Comparison of ENCODE assay signal across 37 cellular contexts in the genomic region with DNA sequence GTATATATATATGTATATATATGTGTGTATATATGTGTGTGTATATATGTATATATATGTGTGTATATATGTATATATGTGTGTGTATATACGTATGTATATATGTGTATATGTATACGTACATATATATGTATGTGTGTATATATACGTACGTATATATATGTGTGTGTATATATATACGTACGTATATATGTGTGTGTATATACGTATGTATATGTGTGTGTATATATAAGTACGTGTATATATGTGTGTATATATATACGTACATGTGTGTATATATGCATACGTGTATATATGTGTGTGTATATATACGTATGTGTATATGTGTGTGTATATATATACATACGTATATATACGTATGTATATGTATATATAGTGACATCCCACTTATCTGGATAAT.
"Had no signal": no experiment of that assay in that cellular context is flagged by ENCODE, and none has a peak within 500 bp of the region (broad histone marks: within the 10 kb centered on the region; RNA-seq: fewer than 3 reads in every experiment).

No MANE protein-coding gene starts in this region.

- H3K4me3 Mint-ChIP-seq: activated B cell treated with CpG ODN at 0.5 μM for 24 hours; activated CD4-positive, alpha-beta memory T cell treated with anti-CD3 and anti-CD28 coated beads for 36 hours; activated CD4-positive, alpha-beta T cell treated with anti-CD3 and anti-CD28 coated beads, Interleukin-2, amount 10 ng/mL, durations not matched to agents 24 days and 14 days; activated CD8-positive, alpha-beta T cell treated with anti-CD3 and anti-CD28 coated beads for 36 hours; activated naive CD4-positive, alpha-beta T cell treated with anti-CD3 and anti-CD28 coated beads, Interleukin-2, amount 10 ng/mL, durations not matched to agents 7 days and 5 days; activated naive CD4-positive, alpha-beta T cell treated with anti-CD3 and anti-CD28 coated beads, Interleukin-2, amount 50 U/mL, for 24 hours; activated naive CD8-positive, alpha-beta T cell; activated naive CD8-positive, alpha-beta T cell treated with anti-CD3 and anti-CD28 coated beads, Interleukin-2, amount 10 ng/mL, durations not matched to agents 7 days and 5 days; activated naive CD8-positive, alpha-beta T cell treated with anti-CD3 and anti-CD28 coated beads, Interleukin-2, amount 50 U/mL, for 24 hours; brain; central memory CD8-positive, alpha-beta T cell; T-helper 1 cell treated with Interleukin-12 subunit alpha and Interleukin-12 subunit beta and Interleukin-4 antibody, amounts not matched to agents 30 μg/mL and 1 μg/mL, for 36 hours; T-helper 2 cell treated with Interferon-gamma antibody and Interleukin-4, amounts not matched to agents 5 μg/mL and 100 μg/mL, for 36 hours had no signal

- H3K36me3 ChIP-seq: ascending aorta, cardiac muscle cell had no signal

- H3K27ac ChIP-seq: ascending aorta, cardiac muscle cell, VCaP had no signal

- ATAC-seq: activated CD8-positive, alpha-beta T cell treated with anti-CD3 and anti-CD28 coated beads for 36 hours; activated naive CD8-positive, alpha-beta T cell treated with anti-CD3 and anti-CD28 coated beads, Interleukin-2, amount 50 U/mL, for 24 hours had no signal

- H3K27me3 ChIP-seq: ascending aorta, cardiac muscle cell had no signal

- DNase-seq: activated B cell treated with CpG ODN at 0.5 μM for 24 hours; activated CD4-positive, alpha-beta memory T cell treated with anti-CD3 and anti-CD28 coated beads for 36 hours; activated CD4-positive, alpha-beta T cell treated with anti-CD3 and anti-CD28 coated beads for 4 hours; activated CD4-positive, alpha-beta T cell treated with anti-CD3 and anti-CD28 coated beads, Interleukin-2, amount 10 ng/mL, durations not matched to agents 24 days and 14 days; activated CD4-positive, alpha-beta T cell treated with anti-CD3 and anti-CD28 coated beads, Interleukin-2, amount 50 U/mL, for 1 hour; activated CD4-positive, alpha-beta T cell treated with anti-CD3 and anti-CD28 coated beads, Interleukin-2, amount 50 U/mL, for 4 hours; activated CD4-positive, CD25-positive, alpha-beta regulatory T cell treated with anti-CD3 and anti-CD28 coated beads, Interleukin-2, amount 50 U/mL, for 72 hours; activated CD8-positive, alpha-beta memory T cell treated with anti-CD3 and anti-CD28 coated beads, Interleukin-2, amount 50 U/mL, for 4 hours; activated CD8-positive, alpha-beta T cell treated with anti-CD3 and anti-CD28 coated beads for 36 hours; activated effector memory CD4-positive, alpha-beta T cell treated with Interleukin-2 at 50 U/mL for 16 hours; activated gamma-delta T cell; activated naive CD4-positive, alpha-beta T cell treated with anti-CD3 and anti-CD28 coated beads, Interleukin-2, amount 10 ng/mL, durations not matched to agents 7 days and 5 days; activated naive CD4-positive, alpha-beta T cell treated with Interleukin-2 at 50 U/mL for 16 hours; activated naive CD8-positive, alpha-beta T cell treated with anti-CD3 and anti-CD28 coated beads, Interleukin-2, amount 10 ng/mL, durations not matched to agents 7 days and 5 days; activated naive CD8-positive, alpha-beta T cell treated with anti-CD3 and anti-CD28 coated beads, Interleukin-2, amount 50 U/mL, for 24 hours; activated T-cell treated with anti-CD3 and anti-CD28 coated beads for 4 hours; activated T-cell treated with anti-CD3 and anti-CD28 coated beads, Interleukin-2, amount 50 U/mL, for 1 hour; activated T-cell treated with anti-CD3 and anti-CD28 coated beads, Interleukin-2, amount 50 U/mL, for 48 hours; amygdala; anterior cingulate cortex; caudate nucleus; cerebellar nuclear complex; T-helper 1 cell; T-helper 2 cell; T-helper 9 cell had no signal

- H3K27me3 Mint-ChIP-seq: brain had no signal

- H3K4me3 ChIP-seq: ascending aorta, cardiac muscle cell had no signal

- H3K4me1 Mint-ChIP-seq: activated CD4-positive, alpha-beta T cell treated with anti-CD3 and anti-CD28 coated beads, Interleukin-2, amount 10 ng/mL, durations not matched to agents 24 days and 14 days; activated naive CD4-positive, alpha-beta T cell treated with anti-CD3 and anti-CD28 coated beads, Interleukin-2, amount 10 ng/mL, durations not matched to agents 7 days and 5 days; activated naive CD4-positive, alpha-beta T cell treated with anti-CD3 and anti-CD28 coated beads, Interleukin-2, amount 50 U/mL, for 24 hours; activated naive CD8-positive, alpha-beta T cell treated with anti-CD3 and anti-CD28 coated beads, Interleukin-2, amount 50 U/mL, for 24 hours had no signal

- FAIRE-seq: bronchial epithelial cell, TTC549 had no signal

- H3K27ac Mint-ChIP-seq: activated B cell treated with CpG ODN at 0.5 μM for 24 hours; activated CD4-positive, alpha-beta memory T cell treated with anti-CD3 and anti-CD28 coated beads for 36 hours; activated CD4-positive, alpha-beta T cell treated with anti-CD3 and anti-CD28 coated beads, Interleukin-2, amount 10 ng/mL, durations not matched to agents 24 days and 14 days; activated CD8-positive, alpha-beta T cell treated with anti-CD3 and anti-CD28 coated beads for 36 hours; activated naive CD4-positive, alpha-beta T cell treated with anti-CD3 and anti-CD28 coated beads, Interleukin-2, amount 10 ng/mL, durations not matched to agents 7 days and 5 days; activated naive CD4-positive, alpha-beta T cell treated with anti-CD3 and anti-CD28 coated beads, Interleukin-2, amount 50 U/mL, for 24 hours; activated naive CD8-positive, alpha-beta T cell; activated naive CD8-positive, alpha-beta T cell treated with anti-CD3 and anti-CD28 coated beads, Interleukin-2, amount 10 ng/mL, durations not matched to agents 7 days and 5 days; activated naive CD8-positive, alpha-beta T cell treated with anti-CD3 and anti-CD28 coated beads, Interleukin-2, amount 50 U/mL, for 24 hours; activated T-helper 2 cell treated with anti-CD3 and anti-CD28 coated beads, Interferon-gamma antibody, Interleukin-2, Interleukin-4, amounts not matched to agents 10 μg/mL and 5 μg/mL and 100 μg/mL, durations not matched to agents 14 hours and 24 hours and 36 hours; brain; T-helper 1 cell treated with Interleukin-12 subunit alpha and Interleukin-12 subunit beta and Interleukin-4 antibody, amounts not matched to agents 30 μg/mL and 1 μg/mL, for 36 hours; T-helper 2 cell treated with Interferon-gamma antibody and Interleukin-4, amounts not matched to agents 5 μg/mL and 100 μg/mL, for 36 hours had no signal

- H3K9me3 ChIP-seq: ascending aorta had no signal

- H3K4me1 ChIP-seq: ascending aorta had no signal

- H3K9me3 Mint-ChIP-seq: activated B cell treated with CpG ODN at 0.5 μM for 24 hours; activated CD4-positive, alpha-beta memory T cell treated with anti-CD3 and anti-CD28 coated beads for 36 hours; activated CD4-positive, alpha-beta T cell treated with anti-CD3 and anti-CD28 coated beads, Interleukin-2, amount 10 ng/mL, durations not matched to agents 24 days and 14 days; activated CD8-positive, alpha-beta T cell treated with anti-CD3 and anti-CD28 coated beads for 36 hours; activated naive CD4-positive, alpha-beta T cell treated with anti-CD3 and anti-CD28 coated beads, Interleukin-2, amount 10 ng/mL, durations not matched to agents 7 days and 5 days; activated naive CD4-positive, alpha-beta T cell treated with anti-CD3 and anti-CD28 coated beads, Interleukin-2, amount 50 U/mL, for 24 hours; activated naive CD8-positive, alpha-beta T cell treated with anti-CD3 and anti-CD28 coated beads, Interleukin-2, amount 10 ng/mL, durations not matched to agents 7 days and 5 days; activated naive CD8-positive, alpha-beta T cell treated with anti-CD3 and anti-CD28 coated beads, Interleukin-2, amount 50 U/mL, for 24 hours; activated T-helper 2 cell treated with anti-CD3 and anti-CD28 coated beads, Interferon-gamma antibody, Interleukin-2, Interleukin-4, amounts not matched to agents 10 μg/mL and 5 μg/mL and 100 μg/mL, durations not matched to agents 14 hours and 24 hours and 36 hours; brain; central memory CD8-positive, alpha-beta T cell; T-helper 1 cell treated with Interleukin-12 subunit alpha and Interleukin-12 subunit beta and Interleukin-4 antibody, amounts not matched to agents 30 μg/mL and 1 μg/mL, for 36 hours; T-helper 2 cell treated with Interferon-gamma antibody and Interleukin-4, amounts not matched to agents 5 μg/mL and 100 μg/mL, for 36 hours had no signal
